14 cellular contexts compared by ENCODE assay signal in the genomic region with DNA sequence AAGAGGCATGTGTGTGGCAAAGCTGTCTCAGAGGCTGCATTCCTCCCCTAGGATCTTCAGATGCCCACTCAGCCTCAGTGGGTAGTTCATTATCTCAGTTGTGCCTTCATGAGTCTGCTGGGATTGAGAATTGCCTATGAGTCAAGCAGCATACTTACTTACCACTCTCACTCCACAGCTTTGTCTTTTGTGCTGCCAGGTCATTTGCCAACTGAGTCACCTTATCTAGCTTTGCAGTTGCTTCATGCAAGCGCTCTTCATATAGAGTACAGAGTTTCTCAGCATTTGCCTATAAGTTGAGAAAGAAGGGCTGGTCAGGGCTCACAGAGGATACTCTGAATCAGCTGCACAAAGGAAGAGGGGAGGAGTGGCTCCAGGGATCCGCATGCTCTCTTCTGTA.
DNase-seq lines count a peak whose midpoint lies in the region; ATAC-seq and TF ChIP-seq lines count a peak whose summit lies in the region.
"Had no signal": no experiment of that assay in that cellular context is flagged by ENCODE, and none has a peak within 500 bp of the region (broad histone marks: within the 10 kb centered on the region; RNA-seq: fewer than 3 reads in every experiment).

No MANE protein-coding gene starts in this region.

- no peak overlapping the region for H3K4me2 ChIP-seq in IMR-90 (ENCODE audit: low read depth, low read length)

- TF ChIP-seq POLR2A in IMR-90 (IDR thresholded peaks at IDR 0.05; ENCODE audit: low read depth, low read length) = no peak

- H3K4ac ChIP-seq in IMR-90 (ENCODE audit: low read depth, low read length) = no peak overlapping the region

- DNase-seq in ELR (ENCODE audit: low read depth) (peak; percentile 95), IMR-90 (peak; percentile 91), astrocyte of the hippocampus (ENCODE audit: low read depth, low spot score) (peak; percentile 69), kidney tubule cell (ENCODE audit: low spot score) (peak; percentile 87), posterior cingulate gyrus (no peak), cerebellar cortex (ENCODE audit: low spot score) (no peak)
- DNase-seq: activated CD4-positive, CD25-positive, alpha-beta regulatory T cell treated with anti-CD3 and anti-CD28 coated beads, Interleukin-2, amount 50 U/mL, for 72 hours; activated effector memory CD4-positive, alpha-beta T cell treated with Interleukin-2 at 50 U/mL for 16 hours; naive thymus-derived CD4-positive, alpha-beta T cell; NCI-H1092 treated with DMSO at 0.1 percent for 48 hours; right lobe of liver; SIG-M5; thyroid gland had no signal

- no peak for TF ChIP-seq RAD21 in IMR-90 (IDR thresholded peaks at IDR 0.05; ENCODE audit: low read length)

- H2AK5ac ChIP-seq in IMR-90 (ENCODE audit: low read depth, low read length) = no peak overlapping the region

- no peak for TF ChIP-seq CTCF in IMR-90 (conservative IDR thresholded peaks at IDR 0.05; ENCODE audit: low read depth, low read length)

- H2BK5ac ChIP-seq in IMR-90 (ENCODE audit: low read depth, low read length, poor library complexity, severe bottlenecking) = no peak overlapping the region

- no peak overlapping the region for H2AFZ ChIP-seq in IMR-90 (replicated peaks; ENCODE audit: low read length, poor library complexity)

- POLR2A ChIA-PET in IMR-90 (lab: Charles Lee; ENCODE audit: unreplicated experiment) = no interaction called here

- H4K5ac ChIP-seq in IMR-90 (ENCODE audit: low read depth, low read length) = no peak overlapping the region

- H4K20me1 ChIP-seq in IMR-90 (ENCODE audit: insufficient read depth, low read length) = no peaks in the 10 kb centered on the region

- no CpG with 5 or more reads among the region's 2 CpGs for WGBS in IMR-90 (ENCODE audit: extremely low coverage in 2 of 2, insufficient read length in 1 of 2), 2 experiments

- no peak overlapping the region for H2BK120ac ChIP-seq in IMR-90 (ENCODE audit: low read depth, low read length)

- H4K8ac ChIP-seq in IMR-90 (ENCODE audit: low read depth in 2 of 2, low read length in 2 of 2) = no peak overlapping the region

- H3K36me3 ChIP-seq in IMR-90 (ENCODE audit: control insufficient read depth, insufficient read depth, low read length) = no peaks in the 10 kb centered on the region
- H3K36me3 ChIP-seq: right lobe of liver, thyroid gland had no signal

- H3K9me3 ChIP-seq in IMR-90 (ENCODE audit: control insufficient read depth, insufficient read depth, low read length) = no peaks in the 10 kb centered on the region
- H3K9me3 ChIP-seq: right lobe of liver, thyroid gland had no signal

- H2AK9ac ChIP-seq in IMR-90 (replicated peaks; ENCODE audit: low read depth, low read length, poor library complexity) = no peak overlapping the region

- H3K27me3 ChIP-seq in IMR-90 (ENCODE audit: control insufficient read depth, insufficient read depth, low read length) = no peaks in the 10 kb centered on the region
- H3K27me3 ChIP-seq: right lobe of liver, thyroid gland had no signal

- ATAC-seq in IMR-90 (ENCODE audit: low read depth) (peak; percentile 61), GM21390 (IDR thresholded peaks at IDR 0.05; ENCODE audit: unreplicated experiment) (no peak)
- ATAC-seq: naive thymus-derived CD4-positive, alpha-beta T cell; right lobe of liver had no signal

- H3K56ac ChIP-seq in IMR-90 (ENCODE audit: extremely low read depth, insufficient read depth, low read length) = no peak overlapping the region

- no peaks in the 10 kb centered on the region for H3K79me1 ChIP-seq in IMR-90 (ENCODE audit: low read depth in 1 of 2, low read length in 2 of 2)

- no peak overlapping the region for H3K4me3 ChIP-seq in IMR-90 (ENCODE audit: insufficient read depth, low read depth, low read length)
- H3K4me3 ChIP-seq: right lobe of liver, thyroid gland had no signal

- no peaks in the 10 kb centered on the region; the same call in 1 of the 2 replicates for H3K4me1 ChIP-seq in IMR-90 (ENCODE audit: control insufficient read depth, insufficient read depth, low read length)
- H3K4me1 ChIP-seq: right lobe of liver, thyroid gland had no signal

- in situ Hi-C loops in IMR-90 (cut with MboI; ENCODE audit: low sequenced_read_pairs) = no loop called here

- H3K14ac ChIP-seq in IMR-90 (replicated peaks; ENCODE audit: low read depth, low read length) = no peak overlapping the region

- H4K91ac ChIP-seq in IMR-90 (ENCODE audit: insufficient read depth, low read depth, low read length) = no peak overlapping the region

- intact Hi-C loops in IMR-90 (cut with micrococcal nuclease) = no loop called here
- intact Hi-C loops in posterior cingulate gyrus (cut with DNase I) = no loop called here

- CTCF ChIA-PET in IMR-90 (lab: Yijun Ruan, JAX) = interaction anchor here (0.8 kb wide), 1 partner anchor 16 kb away, joined by 3 read pairs; no protein-coding TSS in a partner anchor

- H3K18ac ChIP-seq in IMR-90 (ENCODE audit: low read depth, low read length) = no peak overlapping the region

- H2BK20ac ChIP-seq in IMR-90 (ENCODE audit: low read depth, low read length) = no peak overlapping the region

- no peak overlapping the region for H3K27ac ChIP-seq in IMR-90 (ENCODE audit: insufficient read depth, low read length)
- H3K27ac ChIP-seq: right lobe of liver, thyroid gland had no signal

- H3K9me1 ChIP-seq in IMR-90 (ENCODE audit: insufficient read depth, low read length) = no peaks in the 10 kb centered on the region

- no peak overlapping the region for H2BK15ac ChIP-seq in IMR-90 (ENCODE audit: low read depth, low read length)

- BruUV-seq in IMR-90 (replicated peaks; lab: Mats Ljungman, UMichigan) = no TSS peak

- H3K9ac ChIP-seq in IMR-90 (ENCODE audit: low read depth, low read length) = no peak overlapping the region

- dilution Hi-C loops in IMR-90 (cut with HindIII; ENCODE audit: low sequenced_read_pairs, unreplicated experiment) = no loop called here

- H3K23ac ChIP-seq in IMR-90 (ENCODE audit: low read depth, low read length) = no peak overlapping the region

TF ChIP-seq in IMR-90, 13 proteins besides CTCF, POLR2A, EP300 and RAD21:
- TF ChIP-seq CEBPB (IDR thresholded peaks at IDR 0.05; ENCODE audit: low read depth, low read length) (peak; percentile 86), SMC3 (IDR thresholded peaks at IDR 0.05; ENCODE audit: low read depth, low read length) (no peak), FOS (IDR thresholded peaks at IDR 0.05; ENCODE audit: low read depth, low read length) (peak; percentile 58)

Comparison
In these comparisons a context has a peak if more than half of its experiments do, and no peak if none do; other contexts are left out.
1. DNase-seq: peak in ELR (single experiment), IMR-90 (single experiment), astrocyte of the hippocampus (single experiment) and kidney tubule cell (single experiment); none in posterior cingulate gyrus (0 of 10) and cerebellar cortex (single experiment).